Comparison of ENCODE assay signal across 21 cellular contexts in the genomic region with DNA sequence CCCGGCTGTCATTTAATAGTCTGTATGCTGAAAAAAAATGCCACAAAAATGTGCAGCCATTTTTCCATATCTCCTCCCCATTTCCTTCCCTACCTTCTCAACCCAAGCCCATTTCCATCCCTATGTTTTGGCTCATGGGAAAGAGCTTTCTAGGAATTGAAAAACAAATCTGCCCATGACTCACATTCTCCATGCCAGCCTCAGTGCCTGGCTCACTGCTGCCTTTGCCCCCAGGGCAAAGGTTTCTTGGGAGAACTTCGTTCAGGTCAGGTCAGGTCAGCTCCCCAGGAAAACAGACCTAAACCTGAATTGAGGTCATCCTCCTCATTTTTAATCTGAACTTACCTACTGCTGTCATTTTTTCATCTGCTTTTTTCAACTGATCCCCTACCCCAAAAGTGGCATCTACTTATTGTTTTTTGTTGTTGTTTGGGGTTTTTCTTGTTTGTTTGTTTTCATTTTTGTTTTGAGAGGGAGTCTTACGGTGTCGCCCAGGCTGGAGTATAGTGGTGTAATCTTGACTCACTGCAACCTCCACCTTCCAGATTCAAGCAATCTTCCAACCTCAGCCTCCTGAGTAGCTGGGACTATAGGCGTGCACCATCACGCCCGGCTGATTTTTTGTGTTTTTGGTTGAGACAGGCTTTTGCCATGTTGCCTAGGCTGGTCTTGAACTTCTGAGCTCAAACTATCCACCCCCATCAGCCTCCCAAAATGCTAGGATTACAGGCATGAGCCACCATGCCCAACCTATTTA.
"Had no signal": no experiment of that assay in that cellular context is flagged by ENCODE, and none has a peak within 500 bp of the region (broad histone marks: within the 10 kb centered on the region; RNA-seq: fewer than 3 reads in every experiment).

No MANE protein-coding gene starts in this region.

- H3K27me3 ChIP-seq: vagina had no signal

- H3K9me3 ChIP-seq: left lung, mucosa of descending colon, prostate gland, vagina had no signal

- H3K27ac ChIP-seq: left lung, prostate gland, stomach, vagina had no signal

- DNase-seq: activated B cell treated with CpG ODN at 0.5 μM for 24 hours; activated CD4-positive, alpha-beta memory T cell treated with anti-CD3 and anti-CD28 coated beads for 36 hours; activated CD4-positive, alpha-beta T cell treated with anti-CD3 and anti-CD28 coated beads for 4 hours; activated gamma-delta T cell treated with Interleukin-2 at 50 U/mL for 16 hours; activated naive CD8-positive, alpha-beta T cell treated with anti-CD3 and anti-CD28 coated beads for 36 hours; activated T-cell treated with anti-CD3 and anti-CD28 coated beads for 4 hours; amniotic stem cell; dermis blood vessel endothelial cell; effector memory CD8-positive, alpha-beta T cell; foreskin melanocyte; hypothalamus; left lung; mucosa of descending colon; naive B cell; right cardiac atrium; stimulated activated CD4-positive, alpha-beta T cell treated with anti-CD3 and anti-CD28 coated beads, Interleukin-4, amount 100 ng/mL, for 24 hours; stomach; trophoblast cell had no signal

- H3K4me1 ChIP-seq: left lung, prostate gland, stomach, vagina had no signal

- H3K4me3 ChIP-seq: left lung, mucosa of descending colon, prostate gland, smooth muscle cell, stomach, vagina had no signal

- H3K36me3 ChIP-seq: left lung, prostate gland, stomach, vagina had no signal
